In the genomic region with DNA sequence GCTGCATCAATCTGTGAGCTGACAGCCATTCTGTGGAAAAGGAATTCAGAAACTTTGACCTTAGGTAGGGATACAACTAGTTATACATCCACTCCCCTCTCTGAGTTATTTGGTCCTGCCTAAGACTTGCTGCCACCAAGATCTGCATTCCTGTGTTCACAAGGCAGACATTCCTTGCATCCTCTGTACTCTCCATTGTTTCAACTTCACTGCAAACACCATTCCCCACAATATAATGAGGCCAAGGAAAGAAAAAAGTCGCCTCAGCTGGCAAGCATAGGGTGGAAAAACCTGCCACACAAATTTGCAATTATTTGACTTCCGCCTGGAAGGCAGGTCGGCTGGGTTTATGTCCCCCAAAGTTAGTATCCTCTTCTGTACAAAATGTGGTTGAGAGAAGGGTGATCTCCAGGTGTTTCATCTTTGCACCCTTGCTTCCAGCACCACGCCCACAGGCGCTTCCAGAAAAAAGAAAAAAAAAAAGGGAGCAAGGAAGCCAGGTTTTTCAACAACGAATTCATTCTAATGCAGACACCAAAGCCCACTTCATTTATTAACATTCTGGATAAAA, we compare ENCODE assay signal across 8 cellular contexts. TPM values are rescaled to one million over a fixed set of nuclear protein-coding genes. Genes with fewer than 3 reads are reported as not detected.
A peak's percentile ranks its signal among the peaks of the same experiment; 100 is the strongest.
DNase-seq lines count a peak whose midpoint lies in the region; ATAC-seq and TF ChIP-seq lines count a peak whose summit lies in the region.

No MANE protein-coding gene starts in this region.

- ATAC-seq in HG03469 (IDR thresholded peaks at IDR 0.05; ENCODE audit: unreplicated experiment), result no peak
- no peak for ATAC-seq in HG02642 (IDR thresholded peaks at IDR 0.05; ENCODE audit: poor library complexity, unreplicated experiment)
- no peak for ATAC-seq in left colon

- no peaks in the 10 kb centered on the region for H3K27me3 ChIP-seq in Peyer's patch
- no peaks in the 10 kb centered on the region for H3K27me3 ChIP-seq in esophagus muscularis mucosa

- TF ChIP-seq CTCF in Peyer's patch (IDR thresholded peaks at IDR 0.05), result no peak
- TF ChIP-seq CTCF in esophagus muscularis mucosa (IDR thresholded peaks at IDR 0.05), result no peak
- TF ChIP-seq CTCF in progenitor cell of endocrine pancreas (IDR thresholded peaks at IDR 0.05; ENCODE audit: unreplicated experiment), result no peak

- H3K4me1 ChIP-seq in Peyer's patch (peaks cover 0 to 54% (median 9%) of the 10 kb centered on the region in 4 donors), esophagus muscularis mucosa (peaks cover 49 to 88% (median 76%) of the 10 kb centered on the region in 4 donors)

- H3K27ac ChIP-seq in Peyer's patch (peak overlapping the region; percentile 76 to 96 (median 89)), esophagus muscularis mucosa (replicated peaks in 1 of 4) (peak overlapping the region; percentile 89 to 92 (median 90))

- no peaks in the 10 kb centered on the region for H3K9me3 Mint-ChIP-seq in progenitor cell of endocrine pancreas (ENCODE audit: low read depth)

- H3K36me3 Mint-ChIP-seq in progenitor cell of endocrine pancreas (ENCODE audit: insufficient read depth), result peaks cover 1% of the 10 kb centered on the region

- peak overlapping the region; percentile 70 to 93 (median 82) for H3K4me3 ChIP-seq in Peyer's patch
- H3K4me3 ChIP-seq in esophagus muscularis mucosa, result peak overlapping the region; percentile 78 to 94 (median 88)

- peak overlapping the region; percentile 98 for H3K27ac Mint-ChIP-seq in progenitor cell of endocrine pancreas

- H3K36me3 ChIP-seq in Peyer's patch (no peaks in the 10 kb centered on the region), esophagus muscularis mucosa (no peaks in the 10 kb centered on the region)

- TF ChIP-seq POLR2A in Peyer's patch (IDR thresholded peaks at IDR 0.05), result no peak
- no peak for TF ChIP-seq POLR2A in esophagus muscularis mucosa (IDR thresholded peaks at IDR 0.05; ENCODE audit: low read depth)

- DNase-seq in EH (ENCODE audit: low read depth) (peak; percentile 62), Peyer's patch (no peak), esophagus muscularis mucosa (ENCODE audit: extremely low spot score) (no peak), progenitor cell of endocrine pancreas (ENCODE audit: low spot score, unreplicated experiment) (no peak), mucosa of gallbladder (ENCODE audit: low spot score) (no peak), left colon (no peak)

- H3K4me1 Mint-ChIP-seq in progenitor cell of endocrine pancreas (ENCODE audit: low read depth), result peaks cover 33% of the 10 kb centered on the region

- WGBS in esophagus muscularis mucosa, result 27% methylated on average over 6 of the region's 6 CpGs

- peak overlapping the region; percentile 93 for H3K4me3 Mint-ChIP-seq in progenitor cell of endocrine pancreas (ENCODE audit: low read depth)

- no peaks in the 10 kb centered on the region for H3K9me3 ChIP-seq in Peyer's patch
- H3K9me3 ChIP-seq in esophagus muscularis mucosa, result no peaks in the 10 kb centered on the region

- no peak for TF ChIP-seq EP300 in esophagus muscularis mucosa (IDR thresholded peaks at IDR 0.05)

- intact Hi-C loops in esophagus muscularis mucosa (cut with DNase I) (loop anchor here (10.0 kb wide), 1 partner anchor 229 kb away; no protein-coding TSS in a partner anchor), left colon (cut with DNase I, micrococcal nuclease) (loop anchor here (10.0 kb wide), 2 partner anchors 69 to 219 kb away; a partner anchor contains a TSS)

- no peaks in the 10 kb centered on the region for H3K27me3 Mint-ChIP-seq in progenitor cell of endocrine pancreas

RNA-seq across cellular contexts. Expression of a gene that starts 0.7 kb away (rescaled TPM):
- 10 to 100 TPM; 28.4 to 81.7 (median 59.1) TPM for total RNA-seq in Peyer's patch
- total RNA-seq in esophagus muscularis mucosa, result 10 to 100 TPM; 16.2 to 26.9 (median 19.0) TPM
- 46.0 and 48.4 TPM in 2 replicates for total RNA-seq in progenitor cell of endocrine pancreas
- 56.0 TPM for total RNA-seq in mucosa of gallbladder
- 10 to 100 TPM; 83.3 to 85.1 TPM for total RNA-seq in left colon
